In the genomic region with DNA sequence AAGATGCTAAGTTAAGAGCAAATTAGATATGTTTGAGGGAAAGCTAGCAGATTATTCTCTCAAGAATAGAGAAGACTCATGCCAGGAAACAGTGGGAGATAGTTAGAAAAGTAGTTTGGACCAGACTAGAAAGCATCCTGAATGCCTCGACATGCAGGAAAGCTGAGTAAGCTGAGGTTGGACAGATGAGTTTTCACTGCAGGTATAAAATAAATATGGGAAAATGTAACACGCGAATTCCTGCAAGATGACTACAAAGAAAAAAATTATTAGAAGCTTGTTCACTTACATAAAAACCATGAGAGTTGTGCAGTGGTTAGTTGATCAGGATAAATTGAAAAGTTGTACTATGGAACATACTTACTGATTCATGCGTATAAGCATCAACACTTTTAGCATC, we compare ENCODE assay signal across 17 cellular contexts.
DNase-seq lines count a peak whose midpoint lies in the region; ATAC-seq, FAIRE-seq and TF ChIP-seq lines count a peak whose summit lies in the region.
"Had no signal": no experiment of that assay in that cellular context is flagged by ENCODE, and none has a peak within 500 bp of the region (broad histone marks: within the 10 kb centered on the region; RNA-seq: fewer than 3 reads in every experiment).

No MANE protein-coding gene starts in this region.

- POLR2A ChIA-PET in HCT116 (lab: Charles Lee) (no interaction called here), Panc1 (lab: Charles Lee) (no interaction called here), endothelial cell of umbilical vein (lab: Charles Lee) (no interaction called here)

- RAD21 ChIA-PET in HCT116 (lab: Charles Lee; ENCODE audit: low non-redundant PET in 1 of 2, low total read pairs in 2 of 2, uncharacterized antibody in 2 of 2, unreplicated experiment in 2 of 2) = no interaction called here

- no peak for FAIRE-seq in endothelial cell of umbilical vein (lab: Jason Lieb, UNC)
- FAIRE-seq: A549, GM12892, HTR-8/SVneo, RCC 7860 had no signal

- H3K36me3 ChIP-seq in HCT116 (ENCODE audit: control insufficient read depth in 1 of 2, insufficient read depth in 2 of 2, low read length in 2 of 2) (no peaks in the 10 kb centered on the region), Panc1 (ENCODE audit: control insufficient read depth, insufficient read depth, low read length) (no peaks in the 10 kb centered on the region), endothelial cell of umbilical vein (ENCODE audit: control insufficient read depth in 2 of 2, extremely low read depth in 1 of 2, insufficient read depth in 2 of 2, low read length in 2 of 2) (no peaks in the 10 kb centered on the region), neural progenitor cell (no peaks in the 10 kb centered on the region)
- H3K36me3 ChIP-seq: SJSA1 had no signal

- no peaks in the 10 kb centered on the region for H3F3A ChIP-seq in neural progenitor cell (ENCODE audit: low read depth)

- no peaks in the 10 kb centered on the region for H3K36me3 Mint-ChIP-seq in neural progenitor cell
- H3K36me3 Mint-ChIP-seq: CD4-positive, CD25-positive, alpha-beta regulatory T cell had no signal

- no peak overlapping the region for H3K4me3 ChIP-seq in HCT116 (replicated peaks in 1 of 2; ENCODE audit: low read depth in 1 of 2, low read length in 2 of 2)
- H3K4me3 ChIP-seq in Panc1 (ENCODE audit: low read depth in 2 of 2, low read length in 2 of 2) = no peak overlapping the region
- H3K4me3 ChIP-seq in endothelial cell of umbilical vein (replicated peaks in 1 of 3; ENCODE audit: insufficient read depth in 1 of 3, low read depth in 1 of 3, low read length in 3 of 3) = no peak overlapping the region
- H3K4me3 ChIP-seq in neural progenitor cell = no peak overlapping the region
- H3K4me3 ChIP-seq: A549, SJSA1 had no signal

- no peak overlapping the region for H3K4me3 Mint-ChIP-seq in neural progenitor cell
- H3K4me3 Mint-ChIP-seq: CD4-positive, CD25-positive, alpha-beta regulatory T cell; H9 had no signal

- no peaks in the 10 kb centered on the region for H3K9me3 Mint-ChIP-seq in neural progenitor cell
- H3K9me3 Mint-ChIP-seq: H9 had no signal

- dilution Hi-C loops in endothelial cell of umbilical vein (cut with MboI; ENCODE audit: extremely low pct_ligation_motif_present, low sequenced_read_pairs) = no loop called here

- H3K4me1 Mint-ChIP-seq in neural progenitor cell = peaks cover 9% of the 10 kb centered on the region
- H3K4me1 Mint-ChIP-seq: CD4-positive, CD25-positive, alpha-beta regulatory T cell had no signal

- TF ChIP-seq CTCF in HCT116 (IDR thresholded peaks at IDR 0.05 in 2 of 3, conservative IDR thresholded peaks at IDR 0.05 in 1 of 3; ENCODE audit: borderline replicate concordance in 1 of 3, insufficient read depth in 1 of 3, low read depth in 2 of 3, low read length in 2 of 3) (no peak), Panc1 (IDR thresholded peaks at IDR 0.05) (no peak), endothelial cell of umbilical vein (IDR thresholded peaks at IDR 0.05; ENCODE audit: extremely low read depth in 1 of 2, insufficient read depth in 1 of 2, low read depth in 1 of 2, low read length in 2 of 2) (no peak), neural progenitor cell (IDR thresholded peaks at IDR 0.05) (no peak), GM10266 (IDR thresholded peaks at IDR 0.05; ENCODE audit: control insufficient read depth, insufficient read depth, low read depth, missing control alignments) (no peak)

- H3K27ac ChIP-seq in HCT116 (ENCODE audit: low read depth, low read length) (no peak overlapping the region), Panc1 (ENCODE audit: low read length) (peak overlapping the region; percentile 48; the same call in 1 of the 2 replicates), endothelial cell of umbilical vein (ENCODE audit: insufficient read depth, low read depth, low read length) (no peak overlapping the region), neural progenitor cell (no peak overlapping the region)
- H3K27ac ChIP-seq: A549, SJSA1 had no signal

- H3K4me2 ChIP-seq in HCT116 (ENCODE audit: low read length) = peak overlapping the region; percentile 1; the same call in 1 of the 2 replicates
- no peak overlapping the region for H3K4me2 ChIP-seq in endothelial cell of umbilical vein (ENCODE audit: insufficient read depth, low read length)
- no peak overlapping the region for H3K4me2 ChIP-seq in neural progenitor cell
- H3K4me2 ChIP-seq: A549 had no signal

- H2AFZ ChIP-seq in HCT116 (ENCODE audit: low read depth, low read length, poor library complexity, severe bottlenecking) (peak overlapping the region; percentile 36), endothelial cell of umbilical vein (ENCODE audit: low read depth, low read length) (peak overlapping the region; percentile 52), neural progenitor cell (replicated peaks) (peak overlapping the region; percentile 51)

- H3K4me1 ChIP-seq in HCT116 (ENCODE audit: control insufficient read depth in 1 of 2, insufficient read depth in 2 of 2, low read length in 2 of 2) (peaks cover 5 to 7% of the 10 kb centered on the region in 2 experiments; a peak in 3 of 4 replicates), Panc1 (ENCODE audit: control insufficient read depth, insufficient read depth, low read length) (peaks cover 10% of the 10 kb centered on the region), endothelial cell of umbilical vein (ENCODE audit: control insufficient read depth, extremely low read depth, insufficient read depth, low read length) (peaks cover 11% of the 10 kb centered on the region), neural progenitor cell (no peaks in the 10 kb centered on the region)
- H3K4me1 ChIP-seq: A549, SJSA1 had no signal

- H3K9ac ChIP-seq in HCT116 (ENCODE audit: low read length) (no peak overlapping the region), endothelial cell of umbilical vein (replicated peaks; ENCODE audit: extremely low read depth, insufficient read depth, low read length) (no peak overlapping the region), neural progenitor cell (no peak overlapping the region)

- CTCF ChIA-PET in HCT116 (lab: Charles Lee) = no interaction called here
- CTCF ChIA-PET in Panc1 (lab: Charles Lee) = no interaction called here
- CTCF ChIA-PET in endothelial cell of umbilical vein (lab: Charles Lee) = interaction anchor here (1.0 to 3.7 kb wide), 2 partner anchors 1669 to 1674 kb away, joined by 4 to 47 read pairs; a partner anchor contains a TSS

- no TSS peak for BruUV-seq in HCT116 (replicated peaks; lab: Mats Ljungman, UMichigan)
- no TSS peak for BruUV-seq in Panc1 (replicated peaks; lab: Mats Ljungman, UMichigan)
- BruUV-seq in endothelial cell of umbilical vein (replicated peaks; lab: Mats Ljungman, UMichigan) = no TSS peak

- TF ChIP-seq POLR2A in HCT116 (IDR thresholded peaks at IDR 0.05; ENCODE audit: borderline replicate concordance, extremely low read depth, insufficient read depth, insufficient read length) (no peak), endothelial cell of umbilical vein (IDR thresholded peaks at IDR 0.05; ENCODE audit: low read depth, low read length) (no peak)

- no peaks in the 10 kb centered on the region for H4K20me1 ChIP-seq in HCT116 (ENCODE audit: insufficient read depth)
- no peaks in the 10 kb centered on the region for H4K20me1 ChIP-seq in endothelial cell of umbilical vein (replicated peaks; ENCODE audit: control insufficient read depth, extremely low read depth, insufficient read depth, low read length)
- no peaks in the 10 kb centered on the region for H4K20me1 ChIP-seq in neural progenitor cell (ENCODE audit: low read depth)

- in situ Hi-C loops in Panc1 (cut with HindIII; ENCODE audit: low pct_unique_long_range_greater_than_20kb, low sequenced_read_pairs) = no loop called here

- no peaks in the 10 kb centered on the region for H3K9me1 ChIP-seq in endothelial cell of umbilical vein (replicated peaks; ENCODE audit: control insufficient read depth, extremely low read depth, insufficient read depth, low read length)

- no peak overlapping the region for H3K27ac Mint-ChIP-seq in neural progenitor cell
- H3K27ac Mint-ChIP-seq: CD4-positive, CD25-positive, alpha-beta regulatory T cell; H9 had no signal

- TF ChIP-seq RAD21 in HCT116 (IDR thresholded peaks at IDR 0.05; ENCODE audit: low read depth) = no peak

- H3K9me2 ChIP-seq in HCT116 (ENCODE audit: insufficient read depth) = no peaks in the 10 kb centered on the region

- H3K27me3 ChIP-seq in HCT116 (ENCODE audit: insufficient read depth, low read length) (no peaks in the 10 kb centered on the region), Panc1 (ENCODE audit: control insufficient read depth, insufficient read depth, low read length) (no peaks in the 10 kb centered on the region), endothelial cell of umbilical vein (ENCODE audit: control insufficient read depth in 2 of 2, insufficient read depth in 2 of 2, low read length in 2 of 2) (no peaks in the 10 kb centered on the region), neural progenitor cell (no peaks in the 10 kb centered on the region)
- H3K27me3 ChIP-seq: SJSA1 had no signal

- DNase-seq in HCT116 (ENCODE audit: low read depth, low spot score) = no peak
- no peak for DNase-seq in Panc1 (ENCODE audit: low read depth, low spot score)
- DNase-seq in endothelial cell of umbilical vein (ENCODE audit: low read depth, low spot score) = no peak
- DNase-seq in neural progenitor cell (ENCODE audit: low spot score) = no peak
- DNase-seq in GM10266 (ENCODE audit: extremely low spot score) = no peak
- DNase-seq: CD4-positive, CD25-positive, alpha-beta regulatory T cell; H9; NCI-H1048; NCI-H2081 treated with DMSO at 0.1 percent for 48 hours; NCI-H526 had no signal

- H3K27me3 Mint-ChIP-seq in neural progenitor cell (ENCODE audit: insufficient read depth, low read depth) = no peaks in the 10 kb centered on the region
- H3K27me3 Mint-ChIP-seq: CD4-positive, CD25-positive, alpha-beta regulatory T cell had no signal

- ATAC-seq in HCT116 (no peak), Panc1 (no peak), HG03196 (IDR thresholded peaks at IDR 0.05; ENCODE audit: unreplicated experiment) (no peak), HG03457 (IDR thresholded peaks at IDR 0.05; ENCODE audit: unreplicated experiment) (no peak)
- ATAC-seq: A549 had no signal

- H3K79me2 ChIP-seq in HCT116 (ENCODE audit: insufficient read depth, low read length) (no peaks in the 10 kb centered on the region), endothelial cell of umbilical vein (ENCODE audit: control insufficient read depth, insufficient read depth, low read length) (no peaks in the 10 kb centered on the region), neural progenitor cell (ENCODE audit: low read depth) (no peaks in the 10 kb centered on the region)

- intact Hi-C loops in HCT116 (cut with micrococcal nuclease) = no loop called here
- intact Hi-C loops in Panc1 (cut with micrococcal nuclease; ENCODE audit: unreplicated experiment) = loop anchor here (2.0 kb wide), 1 partner anchor 456 kb away; no protein-coding TSS in a partner anchor
- intact Hi-C loops in endothelial cell of umbilical vein (cut with micrococcal nuclease) = no loop called here

- H3K9me3 ChIP-seq in HCT116 (ENCODE audit: control insufficient read depth in 1 of 2, insufficient read depth in 1 of 2, low read depth in 1 of 2, low read length in 2 of 2) (no peaks in the 10 kb centered on the region), Panc1 (ENCODE audit: control insufficient read depth, insufficient read depth, low read depth, low read length) (no peaks in the 10 kb centered on the region), endothelial cell of umbilical vein (replicated peaks; ENCODE audit: control insufficient read depth, insufficient read depth, low read length) (no peaks in the 10 kb centered on the region), neural progenitor cell (ENCODE audit: low read depth) (no peaks in the 10 kb centered on the region)
- H3K9me3 ChIP-seq: A549, SJSA1 had no signal
